1 cellular context compared by ENCODE assay signal in the genomic region with DNA sequence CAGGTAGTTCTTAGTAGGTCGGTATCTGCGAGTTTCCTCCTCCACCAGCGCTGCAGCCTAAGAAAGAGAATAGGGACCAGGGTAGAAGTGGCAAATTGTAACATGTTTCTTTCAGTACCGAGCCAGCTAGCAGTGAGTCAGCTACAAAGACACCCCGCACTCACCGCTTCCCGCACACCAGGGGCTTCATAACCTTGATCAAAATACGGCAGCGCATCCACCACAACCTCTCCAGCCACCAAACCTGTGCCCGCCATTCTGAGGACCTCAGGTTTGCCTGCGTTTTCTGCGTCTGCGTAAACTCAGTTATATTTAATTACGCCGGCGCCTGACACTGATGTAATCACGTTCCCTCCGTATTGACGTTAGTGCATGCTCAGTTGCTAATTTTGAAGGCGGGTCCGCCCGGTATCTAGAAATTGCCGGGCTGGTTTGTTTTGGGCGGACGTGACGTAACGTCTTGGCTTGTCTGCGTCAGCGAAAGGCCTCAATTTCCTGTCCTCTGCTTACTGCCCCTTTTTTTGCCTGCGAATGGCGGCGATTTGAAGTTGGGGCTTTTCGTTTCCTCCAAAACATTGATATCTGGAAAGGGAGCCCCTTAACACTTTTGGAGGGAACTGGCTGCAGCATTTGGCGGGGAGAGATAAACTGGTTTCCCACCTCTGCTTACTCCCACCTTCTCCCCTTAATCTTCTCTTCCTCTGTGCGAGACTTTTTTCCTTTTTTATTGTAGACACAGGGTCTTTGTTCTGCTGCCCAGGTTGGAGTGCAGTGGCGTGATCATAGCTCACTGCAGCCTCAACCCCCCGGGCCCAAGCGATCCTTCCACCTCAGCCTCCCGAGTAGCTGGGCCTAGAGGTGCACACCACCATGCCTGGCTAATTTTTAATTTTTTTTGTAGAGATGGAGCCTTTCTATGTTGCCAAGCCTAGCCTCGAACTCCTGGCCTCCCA.
TF ChIP-seq lines count a peak whose summit lies in the region.

Gene BCAS2, minus strand, starts transcription at position 281 of the 953 bp plus-strand sequence. Its CDS starts 24 bp downstream, at position 257.

TF ChIP-seq in K562, 482 proteins besides CTCF, POLR2A, EP300 and RAD21 (continued from another document and continues in another):
- peak; percentile 97 for TF ChIP-seq ATF3 (IDR thresholded peaks at IDR 0.05)
- no peak for TF ChIP-seq ATF3 (CRISPR knock-in tag; conservative IDR thresholded peaks at IDR 0.05)
- TF ChIP-seq STAT5B (CRISPR knock-in tag; IDR thresholded peaks at IDR 0.05) = no peak
- no peak for TF ChIP-seq SRSF3 (IDR thresholded peaks at IDR 0.05; ENCODE audit: insufficient read depth, low read length)
- no peak for TF ChIP-seq CAMTA2 (CRISPR knock-in tag; conservative IDR thresholded peaks at IDR 0.05)
- peak; percentile 79 for TF ChIP-seq HDAC3 (IDR thresholded peaks at IDR 0.05; ENCODE audit: borderline replicate concordance, partially characterized antibody)
- TF ChIP-seq HDAC6 (IDR thresholded peaks at IDR 0.05; ENCODE audit: low read depth, low read length) = no peak
- TF ChIP-seq, protein P1, sequence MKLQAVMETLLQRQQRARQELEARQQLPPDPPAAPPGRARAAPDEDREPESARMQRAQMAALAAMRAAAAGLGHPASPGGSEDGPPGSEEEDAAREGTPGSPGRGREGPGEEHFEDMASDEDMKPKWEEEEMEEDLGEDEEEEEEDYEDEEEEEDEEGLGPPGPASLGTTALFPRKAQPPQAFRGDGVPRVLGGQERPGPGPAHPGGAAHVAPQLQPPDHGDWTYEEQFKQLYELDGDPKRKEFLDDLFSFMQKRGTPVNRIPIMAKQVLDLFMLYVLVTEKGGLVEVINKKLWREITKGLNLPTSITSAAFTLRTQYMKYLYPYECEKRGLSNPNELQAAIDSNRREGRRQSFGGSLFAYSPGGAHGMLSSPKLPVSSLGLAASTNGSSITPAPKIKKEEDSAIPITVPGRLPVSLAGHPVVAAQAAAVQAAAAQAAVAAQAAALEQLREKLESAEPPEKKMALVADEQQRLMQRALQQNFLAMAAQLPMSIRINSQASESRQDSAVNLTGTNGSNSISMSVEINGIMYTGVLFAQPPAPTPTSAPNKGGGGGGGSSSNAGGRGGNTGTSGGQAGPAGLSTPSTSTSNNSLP (IDR thresholded peaks at IDR 0.05; ENCODE audit: borderline replicate concordance, low read depth, low read length) = peak; percentile 98
- peak; percentile 4; the same call in 1 of the 2 replicates for TF ChIP-seq MTA2 (IDR thresholded peaks at IDR 0.05; ENCODE audit: low read depth)
- no peak for TF ChIP-seq MLX (CRISPR knock-in tag; conservative IDR thresholded peaks at IDR 0.05)
- TF ChIP-seq HINFP (tag; conservative IDR thresholded peaks at IDR 0.05; ENCODE audit: low read depth) = 0 out of 2 replicates have a peak, but pooled peaks have one; percentile 13
- TF ChIP-seq ZNF311 (CRISPR knock-in tag; IDR thresholded peaks at IDR 0.05) = no peak; the same call in 1 of the 2 replicates
- TF ChIP-seq NR2F6 (CRISPR knock-in tag; IDR thresholded peaks at IDR 0.05) = no peak
- no peak for TF ChIP-seq ZNF561 (CRISPR knock-in tag; conservative IDR thresholded peaks at IDR 0.05)
- peak; percentile 61; the same call in 1 of the 2 replicates for TF ChIP-seq ARID4B (CRISPR knock-in tag; IDR thresholded peaks at IDR 0.05)
- TF ChIP-seq, protein P2, sequence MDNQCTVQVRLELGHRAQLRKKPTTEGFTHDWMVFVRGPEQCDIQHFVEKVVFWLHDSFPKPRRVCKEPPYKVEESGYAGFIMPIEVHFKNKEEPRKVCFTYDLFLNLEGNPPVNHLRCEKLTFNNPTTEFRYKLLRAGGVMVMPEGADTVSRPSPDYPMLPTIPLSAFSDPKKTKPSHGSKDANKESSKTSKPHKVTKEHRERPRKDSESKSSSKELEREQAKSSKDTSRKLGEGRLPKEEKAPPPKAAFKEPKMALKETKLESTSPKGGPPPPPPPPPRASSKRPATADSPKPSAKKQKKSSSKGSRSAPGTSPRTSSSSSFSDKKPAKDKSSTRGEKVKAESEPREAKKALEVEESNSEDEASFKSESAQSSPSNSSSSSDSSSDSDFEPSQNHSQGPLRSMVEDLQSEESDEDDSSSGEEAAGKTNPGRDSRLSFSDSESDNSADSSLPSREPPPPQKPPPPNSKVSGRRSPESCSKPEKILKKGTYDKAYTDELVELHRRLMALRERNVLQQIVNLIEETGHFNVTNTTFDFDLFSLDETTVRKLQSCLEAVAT (IDR thresholded peaks at IDR 0.05) = peak in 1 of 2 experiments; percentile 25; a peak in 2 of 4 replicates
- TF ChIP-seq ZNF384 (IDR thresholded peaks at IDR 0.05; ENCODE audit: low read depth, low read length) = peak; percentile 64; the same call in 1 of the 2 replicates
- TF ChIP-seq KDM5B (IDR thresholded peaks at IDR 0.05; ENCODE audit: insufficient replicate concordance, low read depth, low read length) = peak; percentile 98
- TF ChIP-seq JUND (IDR thresholded peaks at IDR 0.05; ENCODE audit: borderline replicate concordance, low read depth, low read length) = peak; percentile 91
- TF ChIP-seq JUND (tag; IDR thresholded peaks at IDR 0.05; ENCODE audit: borderline replicate concordance, low read depth, low read length) = peak; percentile 91; the same call in 2 of the 3 replicates
- TF ChIP-seq, protein P3, sequence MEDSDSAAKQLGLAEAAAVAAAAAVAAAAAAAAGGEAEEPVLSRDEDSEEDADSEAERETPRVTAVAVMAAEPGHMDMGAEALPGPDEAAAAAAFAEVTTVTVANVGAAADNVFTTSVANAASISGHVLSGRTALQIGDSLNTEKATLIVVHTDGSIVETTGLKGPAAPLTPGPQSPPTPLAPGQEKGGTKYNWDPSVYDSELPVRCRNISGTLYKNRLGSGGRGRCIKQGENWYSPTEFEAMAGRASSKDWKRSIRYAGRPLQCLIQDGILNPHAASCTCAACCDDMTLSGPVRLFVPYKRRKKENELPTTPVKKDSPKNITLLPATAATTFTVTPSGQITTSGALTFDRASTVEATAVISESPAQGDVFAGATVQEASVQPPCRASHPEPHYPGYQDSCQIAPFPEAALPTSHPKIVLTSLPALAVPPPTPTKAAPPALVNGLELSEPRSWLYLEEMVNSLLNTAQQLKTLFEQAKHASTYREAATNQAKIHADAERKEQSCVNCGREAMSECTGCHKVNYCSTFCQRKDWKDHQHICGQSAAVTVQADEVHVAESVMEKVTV (CRISPR knock-in tag; IDR thresholded peaks at IDR 0.05) = 0 out of 2 replicates have a peak, but pooled peaks have one; percentile 5
- no peak for TF ChIP-seq SMARCA4 (IDR thresholded peaks at IDR 0.05)
- TF ChIP-seq LCOR (CRISPR knock-in tag; IDR thresholded peaks at IDR 0.05) = peak; percentile 68; the same call in 1 of the 2 replicates
- peak; percentile 85 for TF ChIP-seq POLR2G (IDR thresholded peaks at IDR 0.05; ENCODE audit: low read depth, low read length)
- TF ChIP-seq TCF15 (CRISPR knock-in tag; IDR thresholded peaks at IDR 0.05) = no peak
- TF ChIP-seq PTBP1 (IDR thresholded peaks at IDR 0.05; ENCODE audit: low read depth, low read length) = no peak
- TF ChIP-seq FOXJ2 (tag; IDR thresholded peaks at IDR 0.05) = 0 out of 2 replicates have a peak, but pooled peaks have one; percentile 73
- no peak for TF ChIP-seq MCM5 (IDR thresholded peaks at IDR 0.05; ENCODE audit: low read depth)
- peak in 1 of 2 experiments; percentile 84; a peak in 2 of 4 replicates for TF ChIP-seq TBL1XR1 (IDR thresholded peaks at IDR 0.05; ENCODE audit: low read length in 2 of 2)
- TF ChIP-seq HCFC1 (IDR thresholded peaks at IDR 0.05; ENCODE audit: low read depth, low read length) = peak; percentile 83
- TF ChIP-seq TRIM28 (IDR thresholded peaks at IDR 0.05) = no peak
- TF ChIP-seq UBTF (IDR thresholded peaks at IDR 0.05; ENCODE audit: borderline replicate concordance in 1 of 2, low read depth in 2 of 2, low read length in 2 of 2) = no peak
- peak; percentile 91 for TF ChIP-seq PML (IDR thresholded peaks at IDR 0.05; ENCODE audit: low read length)
- TF ChIP-seq OTX1 (CRISPR knock-in tag; IDR thresholded peaks at IDR 0.05) = peak; percentile 83; the same call in 1 of the 2 replicates
- TF ChIP-seq SRSF1 (IDR thresholded peaks at IDR 0.05; ENCODE audit: low read depth, low read length) = no peak
- no peak for TF ChIP-seq ETV6 (IDR thresholded peaks at IDR 0.05; ENCODE audit: borderline replicate concordance in 1 of 2, low read depth in 2 of 2, low read length in 1 of 2)
- TF ChIP-seq ETV6 (CRISPR knock-in tag; IDR thresholded peaks at IDR 0.05; ENCODE audit: borderline replicate concordance) = no peak
- TF ChIP-seq ZNF316 (IDR thresholded peaks at IDR 0.05) = peak; percentile 89
- TF ChIP-seq FOXJ3 (CRISPR knock-in tag; IDR thresholded peaks at IDR 0.05) = no peak
- peak; percentile 69 for TF ChIP-seq MAFK (IDR thresholded peaks at IDR 0.05; ENCODE audit: low read length)
- TF ChIP-seq ELK3 (CRISPR knock-in tag; IDR thresholded peaks at IDR 0.05) = no peak
- TF ChIP-seq ZNF778 (CRISPR knock-in tag; IDR thresholded peaks at IDR 0.05) = no peak
- no peak for TF ChIP-seq NEUROD1 (IDR thresholded peaks at IDR 0.05; ENCODE audit: borderline replicate concordance, low read depth, low read length, partially characterized antibody)
